20 cellular contexts compared by ENCODE assay signal in genomic region chr6:13512900-13513299, GRCh38.
"Had no signal": no experiment of that assay in that cellular context is flagged by ENCODE, and none has a peak within 500 bp of the region (broad histone marks: within the 10 kb centered on the region; RNA-seq: fewer than 3 reads in every experiment).

No MANE protein-coding gene starts in this region.

- H3K27ac Mint-ChIP-seq: IgD-negative memory B cell had no signal

- H3K9ac ChIP-seq: SK-N-SH had no signal

- H3K27ac ChIP-seq: RWPE1 had no signal

- H3K9me3 ChIP-seq: SK-N-SH had no signal

- DNase-seq: KBM-7; NCI-H1048; NCI-H1105; NCI-H1417; NCI-H1436 treated with DMSO at 0.1 percent for 48 hours; NCI-H1694; NCI-H187 treated with DMSO at 0.1 percent for 48 hours; NCI-H2029 treated with DMSO at 0.1 percent for 48 hours; NCI-H2107; NCI-H2227 treated with DMSO at 0.1 percent for 48 hours; NCI-H524; NCI-H69; NCI-H774; NK-92 treated with Interleukin-12 subunit alpha and Interleukin-12 subunit beta, amount 100 ng/mL, for 24 hours; PC-3; SHP77; SK-N-SH had no signal

- H3K4me3 Mint-ChIP-seq: IgD-negative memory B cell had no signal

- ATAC-seq: Panc1, PC-3 had no signal

- H3K4me2 ChIP-seq: SK-N-SH had no signal
